Comparison of ENCODE assay signal across 18 cellular contexts in genomic region chr4:138392751-138393308, GRCh38.
A peak's percentile ranks its signal among the peaks of the same experiment; 100 is the strongest.
DNase-seq lines count a peak whose midpoint lies in the region; ATAC-seq and TF ChIP-seq lines count a peak whose summit lies in the region.
"Had no signal": no experiment of that assay in that cellular context is flagged by ENCODE, and none has a peak within 500 bp of the region (broad histone marks: within the 10 kb centered on the region; RNA-seq: fewer than 3 reads in every experiment).

No MANE protein-coding gene starts in this region.

- H3K27ac ChIP-seq in brain microvascular endothelial cell = no peak overlapping the region
- H3K27ac ChIP-seq: breast epithelium, GM23248 had no signal

- no peak for DNase-seq in activated CD4-positive, alpha-beta T cell treated with anti-CD3 and anti-CD28 coated beads for 48 hours
- DNase-seq in left ventricle myocardium superior (no peak), T1000 (lab: John Stamatoyannopoulos, UW) (no peak), brain microvascular endothelial cell (no peak)
- DNase-seq: activated CD4-positive, alpha-beta T cell treated with anti-CD3 and anti-CD28 coated beads for 1 hour; GF-D8; GM23248; IMR-90; midbrain; NCI-H2227 treated with DMSO at 0.1 percent for 48 hours; Right ventricle myocardium superior had no signal

- H3K4me3 Mint-ChIP-seq in dendritic cell treated with granulocyte-macrophage colony-stimulating factor and Interleukin-4, amounts not matched to agents 40 ng/mL and 50 ng/mL, for 4 days = peak overlapping the region; percentile 7

- H3K36me3 ChIP-seq in brain microvascular endothelial cell (replicated peaks) = no peaks in the 10 kb centered on the region
- H3K36me3 ChIP-seq: BLaER1 treated with 17β-estradiol and CSF1 and Interleukin-3, amounts not matched to agents 10 nM and 100 nM; breast epithelium had no signal

- intact Hi-C loops in dendritic cell treated with granulocyte-macrophage colony-stimulating factor and Interleukin-4, amounts not matched to agents 40 ng/mL and 50 ng/mL, for 4 days (cut with micrococcal nuclease) = loop anchor here (2.0 kb wide), 1 partner anchor 14 kb away; no protein-coding TSS in a partner anchor
- intact Hi-C loops in left ventricle myocardium superior (cut with micrococcal nuclease) = no loop called here

- in situ Hi-C loops in brain microvascular endothelial cell (cut with HindIII; ENCODE audit: low pct_ligation_motif_present, low sequenced_read_pairs) = no loop called here

- TF ChIP-seq CTCF in brain microvascular endothelial cell (IDR thresholded peaks at IDR 0.05; ENCODE audit: low read depth, low read length, missing control alignments) = no peak

- no peaks in the 10 kb centered on the region for H3K27me3 Mint-ChIP-seq in dendritic cell treated with granulocyte-macrophage colony-stimulating factor and Interleukin-4, amounts not matched to agents 40 ng/mL and 50 ng/mL, for 4 days

- peaks cover 44% of the 10 kb centered on the region for H3K4me1 Mint-ChIP-seq in dendritic cell treated with granulocyte-macrophage colony-stimulating factor and Interleukin-4, amounts not matched to agents 40 ng/mL and 50 ng/mL, for 4 days (ENCODE audit: low read depth)

- H3K27ac Mint-ChIP-seq in dendritic cell treated with granulocyte-macrophage colony-stimulating factor and Interleukin-4, amounts not matched to agents 40 ng/mL and 50 ng/mL, for 4 days = peak overlapping the region; percentile 88
- H3K27ac Mint-ChIP-seq: activated T-helper 2 cell treated with anti-CD3 and anti-CD28 coated beads, Interferon-gamma antibody, Interleukin-2, Interleukin-4, amounts not matched to agents 10 μg/mL and 5 μg/mL and 100 μg/mL, durations not matched to agents 14 hours and 24 hours and 36 hours had no signal

- ATAC-seq in GM18861 (IDR thresholded peaks at IDR 0.05; ENCODE audit: unreplicated experiment) = peak; percentile 70
- peak; percentile 61 for ATAC-seq in GM21825 (IDR thresholded peaks at IDR 0.05; ENCODE audit: unreplicated experiment)
- peak; percentile 88 for ATAC-seq in HG03469 (IDR thresholded peaks at IDR 0.05; ENCODE audit: unreplicated experiment)
- ATAC-seq in left ventricle myocardium superior = no peak

- H3K9me3 Mint-ChIP-seq in dendritic cell treated with granulocyte-macrophage colony-stimulating factor and Interleukin-4, amounts not matched to agents 40 ng/mL and 50 ng/mL, for 4 days = peaks cover 8% of the 10 kb centered on the region
- H3K9me3 Mint-ChIP-seq: activated T-helper 2 cell treated with anti-CD3 and anti-CD28 coated beads, Interferon-gamma antibody, Interleukin-2, Interleukin-4, amounts not matched to agents 10 μg/mL and 5 μg/mL and 100 μg/mL, durations not matched to agents 14 hours and 24 hours and 36 hours had no signal

- H3K4me3 ChIP-seq in brain microvascular endothelial cell (ENCODE audit: low read depth, low read length) = no peak overlapping the region
- H3K4me3 ChIP-seq: BLaER1 treated with 17β-estradiol and CSF1 and Interleukin-3, amounts not matched to agents 10 nM and 100 nM; breast epithelium; GM23248 had no signal

- H3K27me3 ChIP-seq in brain microvascular endothelial cell (replicated peaks) = no peaks in the 10 kb centered on the region
- H3K27me3 ChIP-seq: BLaER1 treated with 17β-estradiol and CSF1 and Interleukin-3, amounts not matched to agents 10 nM and 100 nM; breast epithelium had no signal

- H3K36me3 Mint-ChIP-seq in dendritic cell treated with granulocyte-macrophage colony-stimulating factor and Interleukin-4, amounts not matched to agents 40 ng/mL and 50 ng/mL, for 4 days (ENCODE audit: low read depth) = no peaks in the 10 kb centered on the region
